Comparison of ENCODE assay signal across 8 cellular contexts in the genomic region with DNA sequence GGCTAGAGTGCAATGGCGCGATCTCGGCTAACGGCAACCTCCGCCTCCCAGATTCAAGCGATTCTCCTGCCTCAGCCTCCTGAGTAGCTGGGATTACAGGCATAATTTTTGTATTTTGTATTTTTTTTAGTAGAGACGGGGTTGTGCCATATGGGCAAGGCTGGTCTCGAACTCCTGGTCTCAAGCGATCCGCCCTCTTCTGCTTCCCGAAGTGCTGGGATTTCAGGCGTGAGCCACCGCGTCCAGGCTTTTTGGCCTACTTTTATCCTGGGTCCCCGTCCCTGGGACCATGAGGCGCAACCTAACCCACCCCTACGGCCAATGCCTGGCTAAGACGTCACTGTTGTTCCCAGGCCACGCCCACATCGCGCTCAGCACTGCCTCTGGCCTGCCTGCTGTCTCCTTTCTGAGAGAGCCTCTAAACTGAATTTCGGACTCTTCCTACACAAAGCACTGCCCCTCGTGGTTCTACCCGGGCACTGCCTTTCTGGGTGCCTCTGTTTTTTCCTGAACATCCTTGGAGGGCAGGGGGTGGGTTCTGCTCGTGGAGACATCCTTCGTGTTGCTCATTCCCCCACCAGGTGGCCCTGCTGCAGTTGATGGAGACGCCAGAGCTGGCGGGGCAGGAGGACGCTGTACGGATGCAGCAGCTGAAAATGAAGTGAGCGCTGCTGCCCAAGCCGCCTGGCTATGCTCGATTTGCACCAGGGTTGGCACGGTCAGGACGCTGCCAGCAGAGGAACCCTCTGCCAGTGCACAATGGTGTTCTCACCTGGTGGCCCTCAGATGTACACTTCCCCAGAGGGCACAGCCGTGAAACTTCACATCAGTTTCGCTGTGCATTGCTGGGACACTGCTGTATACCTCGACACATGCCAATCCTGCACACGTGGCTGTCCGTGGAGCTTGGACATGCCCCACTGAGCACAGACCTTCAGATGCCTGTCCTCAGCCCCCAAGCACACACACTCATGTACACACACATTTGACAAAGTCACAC. TPM values are rescaled to one million over a fixed set of nuclear protein-coding genes. Genes with fewer than 3 reads are reported as not detected.
DNase-seq lines count a peak whose midpoint lies in the region; ATAC-seq, FAIRE-seq and TF ChIP-seq lines count a peak whose summit lies in the region.

No MANE protein-coding gene starts in this region.

- TF ChIP-seq CTCF in GM12878 (IDR thresholded peaks at IDR 0.05 in 2 of 3, conservative IDR thresholded peaks at IDR 0.05 in 1 of 3; ENCODE audit: control insufficient read depth in 2 of 3, extremely low read depth in 1 of 3, insufficient read depth in 1 of 3, low read depth in 3 of 3, low read length in 3 of 3) (0 out of 6 replicates have a peak, but pooled peaks of 2 of the 3 experiments have one; percentile 13 to 16), keratinocyte (optimal IDR thresholded peaks at IDR 0.05 in 1 of 3, IDR thresholded peaks at IDR 0.05 in 1 of 3, conservative IDR thresholded peaks at IDR 0.05 in 1 of 3; ENCODE audit: extremely low read depth in 1 of 3, insufficient read depth in 2 of 3, low read length in 3 of 3) (peak in 2 of 3 experiments; percentile 28 to 41), transverse colon (IDR thresholded peaks at IDR 0.05) (peak in 2 of 5 experiments; percentile 13 to 18)

- ATAC-seq in GM12878, result no peak

- FAIRE-seq in GM12878 (lab: Jason Lieb, UNC) (no peak), keratinocyte (lab: Jason Lieb, UNC) (no peak), small intestine (lab: Jason Lieb, UNC) (no peak)

- H3K4me2 ChIP-seq in GM12878 (ENCODE audit: control insufficient read depth, insufficient read depth) (peak overlapping the region; percentile 98; the same call in 1 of the 2 replicates), keratinocyte (ENCODE audit: control insufficient read depth, extremely low read depth, insufficient read depth, low read depth, low read length) (peak overlapping the region; percentile 91)

- intact Hi-C loops in GM12878 (cut with micrococcal nuclease; ENCODE audit: unreplicated experiment), result loop anchor here (5.0 kb wide), 1 partner anchor 242 kb away; a partner anchor contains a TSS
- intact Hi-C loops in transverse colon (cut with DNase I; ENCODE audit: low total_unique reads), result loop anchor here (5.0 kb wide), 1 partner anchor 257 kb away; no protein-coding TSS in a partner anchor

- POLR2A ChIA-PET in GM12878 (lab: Charles Lee), result interaction anchor here (0.6 to 6.0 kb wide), 5 partner anchors 18 to 92 kb away, joined by 3 to 43 read pairs (median 27); a partner anchor contains a TSS

- peak; percentile 55 for DNase-seq in DMS 273 (lab: John Stamatoyannopoulos, UW; ENCODE audit: unreplicated experiment)
- DNase-seq in DMS 273 treated with DMSO at 0.1 percent for 48 hours (lab: John Stamatoyannopoulos, UW), result no peak
- peak; percentile 29 for DNase-seq in NCI-H226
- DNase-seq in GM12878 (ENCODE audit: low read depth, low spot score), result no peak
- no peak for DNase-seq in keratinocyte (ENCODE audit: low read depth, low spot score)
- peak; percentile 49 for DNase-seq in transverse colon
- DNase-seq in small intestine, result no peak
- no peak for DNase-seq in AG20443 (ENCODE audit: low spot score)

- H4K20me1 ChIP-seq in GM12878 (ENCODE audit: control insufficient read depth, insufficient read depth) (no peaks in the 10 kb centered on the region; the same call in 1 of the 2 replicates), keratinocyte (ENCODE audit: control insufficient read depth, extremely low read depth, insufficient read depth, low read length) (no peaks in the 10 kb centered on the region)

- dilution Hi-C loops in keratinocyte (cut with MboI; ENCODE audit: extremely low pct_ligation_motif_present, low sequenced_read_pairs), result no loop called here

- H3K9me3 ChIP-seq in GM12878 (replicated peaks; ENCODE audit: control insufficient read depth, insufficient read depth, low read length) (no peaks in the 10 kb centered on the region), keratinocyte (ENCODE audit: control insufficient read depth, low read depth, low read length) (no peaks in the 10 kb centered on the region), transverse colon (no peaks in the 10 kb centered on the region), small intestine (ENCODE audit: control insufficient read depth, low read depth) (no peaks in the 10 kb centered on the region)

- no peak overlapping the region for H3K27ac ChIP-seq in GM12878 (ENCODE audit: control insufficient read depth, insufficient read depth)
- no peak overlapping the region for H3K27ac ChIP-seq in keratinocyte (ENCODE audit: control insufficient read depth, insufficient read depth, low read length)
- H3K27ac ChIP-seq in transverse colon, result peak overlapping the region in 3 of 4 donors; percentile 94 to 98 (median 96)
- H3K27ac ChIP-seq in small intestine (ENCODE audit: low read depth in 1 of 2, low read length in 1 of 2), result no peak overlapping the region

- RAD21 ChIA-PET in GM12878 (lab: Charles Lee; ENCODE audit: unreplicated experiment), result interaction anchor here (3.3 to 4.8 kb wide), 2 partner anchors 32 to 70 kb away, joined by 25 to 35 read pairs; a partner anchor contains a TSS

- H3K9me1 ChIP-seq in keratinocyte (ENCODE audit: control insufficient read depth, extremely low read depth, insufficient read depth, low read length), result no peaks in the 10 kb centered on the region

- H3K36me3 ChIP-seq in GM12878 (ENCODE audit: control insufficient read depth in 2 of 2, insufficient read depth in 2 of 2, low read length in 1 of 2) (peaks cover 0 to 3% of the 10 kb centered on the region in 2 experiments; a peak in 1 of 4 replicates), keratinocyte (ENCODE audit: control insufficient read depth in 2 of 2, extremely low read depth in 1 of 2, insufficient read depth in 2 of 2, low read length in 2 of 2) (peaks cover 5 to 8% of the 10 kb centered on the region in 2 experiments), transverse colon (peaks cover 0 to 4% (median 0%) of the 10 kb centered on the region in 4 donors), small intestine (ENCODE audit: control insufficient read depth in 2 of 2, insufficient read depth in 2 of 2, low read length in 2 of 2) (no peaks in the 10 kb centered on the region)

- TF ChIP-seq RAD21 in GM12878 (IDR thresholded peaks at IDR 0.05; ENCODE audit: insufficient read depth, low read depth, low read length), result no peak

- SMC1A ChIA-PET in GM12878 (lab: Charles Lee; ENCODE audit: uncharacterized antibody, unreplicated experiment), result interaction anchor here (0.7 to 3.2 kb wide), 4 partner anchors 18 to 82 kb away, joined by 3 to 18 read pairs (median 4); a partner anchor contains a TSS

- H2AFZ ChIP-seq in GM12878 (ENCODE audit: control insufficient read depth, low read depth, low read length) (no peak overlapping the region), keratinocyte (ENCODE audit: control insufficient read depth, low read length) (no peak overlapping the region)

- BruUV-seq in GM12878 (replicated peaks; lab: Mats Ljungman, UMichigan), result TSS peak; percentile 82

- WGBS in GM12878 (ENCODE audit: insufficient coverage, insufficient replicate concordance, low lambda C conversion rate, missing lambda C conversion rate), result 89% methylated on average over 39 of the region's 40 CpGs
- WGBS in transverse colon (ENCODE audit: low coverage in 1 of 2), 2 donors, result 81 to 82% methylated on average over 4 to 40 of the region's 40 CpGs
- WGBS in small intestine, 3 donors, result 80 to 93% (median 89%) methylated on average over 40 of the region's 40 CpGs

- H3K4me3 ChIP-seq in GM12878, result no peak overlapping the region
- peak overlapping the region in 2 of 3 experiments; percentile 74 to 84 for H3K4me3 ChIP-seq in keratinocyte (ENCODE audit: control insufficient read depth in 2 of 3, extremely low read depth in 1 of 3, insufficient read depth in 2 of 3, low read depth in 1 of 3, low read length in 3 of 3)
- H3K4me3 ChIP-seq in transverse colon, result no peak overlapping the region
- no peak overlapping the region for H3K4me3 ChIP-seq in small intestine (ENCODE audit: low read depth in 1 of 2, low read length in 2 of 2)

- H3K4me1 ChIP-seq in GM12878 (ENCODE audit: control insufficient read depth, insufficient read depth, low read length) (peaks cover 33% of the 10 kb centered on the region), keratinocyte (ENCODE audit: control insufficient read depth, extremely low read depth, insufficient read depth, low read length) (peaks cover 13% of the 10 kb centered on the region), transverse colon (peaks cover 14 to 38% (median 27%) of the 10 kb centered on the region in 4 donors), small intestine (ENCODE audit: control insufficient read depth in 2 of 2, insufficient read depth in 1 of 2, low read depth in 1 of 2, low read length in 1 of 2) (peaks cover 3 to 11% of the 10 kb centered on the region in 2 donors)

- CTCF ChIA-PET in GM12878 (lab: Yijun Ruan, JAX), result interaction anchor here (1.2 to 6.0 kb wide), 7 partner anchors 10 to 119 kb away, joined by 3 to 64 read pairs (median 5); a partner anchor contains a TSS

- TF ChIP-seq POLR2A in GM12878 (IDR thresholded peaks at IDR 0.05; ENCODE audit: low read depth, low read length) (no peak), transverse colon (IDR thresholded peaks at IDR 0.05) (no peak)

- H3K9ac ChIP-seq in GM12878 (ENCODE audit: control insufficient read depth, insufficient read depth, low read length), result no peak overlapping the region
- peak overlapping the region; percentile 72 for H3K9ac ChIP-seq in keratinocyte (ENCODE audit: control insufficient read depth, extremely low read depth, insufficient read depth, low read length)

- no peak for TF ChIP-seq EP300 in GM12878 (IDR thresholded peaks at IDR 0.05; ENCODE audit: borderline replicate concordance in 1 of 2, control insufficient read depth in 1 of 2, low read depth in 2 of 2, low read length in 2 of 2)
- TF ChIP-seq EP300 in transverse colon (IDR thresholded peaks at IDR 0.05; ENCODE audit: low read depth), result no peak

- in situ Hi-C loops in GM12878 (cut with MboI) (no loop called here), transverse colon (cut with MboI; ENCODE audit: low pct_ligation_motif_present in 1 of 4, low pct_unique_long_range_greater_than_20kb in 1 of 4, low sequenced_read_pairs in 3 of 4) (loop anchor here (10.0 to 25.0 kb wide), 3 partner anchors 128 to 254 kb away; a partner anchor contains a TSS)

- H3K27me3 ChIP-seq in GM12878 (replicated peaks in 1 of 2; ENCODE audit: control insufficient read depth in 2 of 2, insufficient read depth in 2 of 2, low read length in 1 of 2), result peaks cover 2% of the 10 kb centered on the region in 2 experiments; a peak in 1 of 4 replicates
- no peaks in the 10 kb centered on the region for H3K27me3 ChIP-seq in keratinocyte (ENCODE audit: control insufficient read depth, extremely low read depth, insufficient read depth, low read length)
- H3K27me3 ChIP-seq in transverse colon, result peaks cover 7% of the 10 kb centered on the region
- H3K27me3 ChIP-seq in small intestine (ENCODE audit: control insufficient read depth in 2 of 2, insufficient read depth in 2 of 2, low read length in 2 of 2), result no peaks in the 10 kb centered on the region

- H3K79me2 ChIP-seq in GM12878 (ENCODE audit: control insufficient read depth, insufficient read depth, low read length) (peaks cover 4% of the 10 kb centered on the region; the same call in 1 of the 2 replicates), keratinocyte (ENCODE audit: control insufficient read depth, insufficient read depth, low read length) (peaks cover 9% of the 10 kb centered on the region)

RNA-seq across cellular contexts. Expression of a gene that starts 2.0 kb away (rescaled TPM):
- 15.2 and 18.7 TPM in 2 replicates for total RNA-seq in GM12878 (2013; cell fraction: nucleolus; rRNA removed)
- total RNA-seq in GM12878 (2014; rRNA removed) (49.7 and 57.8 TPM in 2 replicates), GM12878 (2014; rRNA removed; fragmentation: Illumina TruSeq; extraction: Trizol) (6.4 and 7.1 TPM in 2 replicates), GM12878 (2021) (58.2 and 62.7 TPM in 2 replicates), transverse colon (100 to 1,000 TPM in 2 of 4 donors, 10 to 100 TPM in 2; 75.1 to 171 (median 121) TPM)
- 15.2 TPM for polyA plus RNA-seq in GM12878 (2011; ENCODE audit: low read depth)
- polyA plus RNA-seq in GM12878 (2011; rRNA removed) (7.8 and 12.1 TPM in 2 replicates), GM12878 (2014; fragmentation: Illumina TruSeq; extraction: Trizol) (1.8 and 3.1 TPM in 2 replicates), GM12878 (2014; fragmentation: Nextera tagmentation; extraction: Ambion mirVana) (1 to 10 TPM; 1.1 to 3.3 TPM), GM12878 (2014; rRNA removed) (64.4 and 84.2 TPM in 2 replicates), GM12878 (2016; fragmentation: Nextera tagmentation; extraction: Ambion mirVana) (100 to 1,000 TPM in 1 of 2 experiments, 10 to 100 TPM in 1; 88.9 to 101 TPM), keratinocyte (29.5 to 36.9 TPM (median 31.9 TPM) in 3 replicates), small intestine (100 to 1,000 TPM in 1 of 3 donors, 10 to 100 TPM in 2; 59.9 to 102 (median 71.8) TPM)
- polyA plus RNA-seq in GM12878 (2011; cell fraction: cytosol; rRNA removed), result 23.9 and 40.8 TPM in 2 replicates
- 74.8 and 100 TPM in 2 replicates for polyA plus RNA-seq in GM12878 (2011; cell fraction: nucleus; rRNA removed)
- polyA plus RNA-seq in GM12878 (2012), result 40.7 and 41.1 TPM in 2 replicates
- polyA minus RNA-seq in GM12878 (2011; rRNA and poly(A)+ RNA removed), result 0.80 and 1.7 TPM in 2 replicates
- 3.6 and 8.6 TPM in 2 replicates for polyA minus RNA-seq in GM12878 (2011; cell fraction: cytosol; rRNA and poly(A)+ RNA removed)
- polyA minus RNA-seq in GM12878 (2011; cell fraction: nucleus; rRNA and poly(A)+ RNA removed), result 4.7 and 6.4 TPM in 2 replicates
- polyA plus RNA-seq in keratinocyte (2011; ENCODE audit: low read depth), result 10.8 TPM
- polyA plus RNA-seq in keratinocyte (2011; cell fraction: cytosol; rRNA removed), result 5.6 and 30.0 TPM in 2 replicates
- 49.9 and 53.2 TPM in 2 replicates for polyA plus RNA-seq in keratinocyte (2011; cell fraction: nucleus; rRNA removed)
- 23.0 and 72.1 TPM in 2 replicates for polyA plus RNA-seq in keratinocyte (2012; ENCODE audit: low replicate concordance)
- polyA minus RNA-seq in keratinocyte, result 1.7 to 4.6 TPM (median 2.8 TPM) in 3 replicates
- polyA minus RNA-seq in keratinocyte (2011; cell fraction: cytosol; rRNA and poly(A)+ RNA removed), result 23.8 TPM
- polyA minus RNA-seq in keratinocyte (2011; cell fraction: nucleus; rRNA and poly(A)+ RNA removed), result 5.7 and 6.3 TPM in 2 replicates

RNA-seq across cellular contexts. Expression of a gene that starts 16.0 kb away (rescaled TPM):
- not detected in 2 replicates for total RNA-seq in GM12878 (2013; cell fraction: nucleolus; rRNA removed)
- not detected in 2 replicates for total RNA-seq in GM12878 (2014; rRNA removed)
- not detected in 2 replicates for total RNA-seq in GM12878 (2014; rRNA removed; fragmentation: Illumina TruSeq; extraction: Trizol)
- total RNA-seq in GM12878 (2021), result 0.33 and 0.43 TPM in 2 replicates
- 1.8 TPM for polyA plus RNA-seq in GM12878 (2011; ENCODE audit: low read depth)
- not detected in 2 replicates for polyA plus RNA-seq in GM12878 (2011; rRNA removed)
- polyA plus RNA-seq in GM12878 (2011; cell fraction: cytosol; rRNA removed), result 0.10 and 0.27 TPM in 2 replicates
- polyA plus RNA-seq in GM12878 (2011; cell fraction: nucleus; rRNA removed), result 0.51 and 0.72 TPM in 2 replicates
- 2.3 and 3.3 TPM in 2 replicates for polyA plus RNA-seq in GM12878 (2012)
- polyA plus RNA-seq in GM12878 (2014; fragmentation: Illumina TruSeq; extraction: Trizol), result not detected in 2 replicates
- polyA plus RNA-seq in GM12878 (2014; fragmentation: Nextera tagmentation; extraction: Ambion mirVana), result under 1 TPM; 0.35 to 0.76 TPM
- polyA plus RNA-seq in GM12878 (2014; rRNA removed), result 0.10 TPM in 1 of 2 replicates, not detected in the other
- 1 to 10 TPM in 1 of 2 experiments, under 1 TPM in 1; 0.63 to 1.2 TPM for polyA plus RNA-seq in GM12878 (2016; fragmentation: Nextera tagmentation; extraction: Ambion mirVana)
- not detected in 2 replicates for polyA minus RNA-seq in GM12878 (2011; rRNA and poly(A)+ RNA removed)
- not detected in 2 replicates for polyA minus RNA-seq in GM12878 (2011; cell fraction: cytosol; rRNA and poly(A)+ RNA removed)
- polyA minus RNA-seq in GM12878 (2011; cell fraction: nucleus; rRNA and poly(A)+ RNA removed), result not detected in 2 replicates
- 0.20 to 1.5 TPM (median 0.98 TPM) in 3 replicates for polyA plus RNA-seq in keratinocyte
- polyA plus RNA-seq in keratinocyte (2011; ENCODE audit: low read depth), result 0.59 TPM
- polyA plus RNA-seq in keratinocyte (2011; cell fraction: cytosol; rRNA removed), result 0.63 and 3.2 TPM in 2 replicates
- polyA plus RNA-seq in keratinocyte (2011; cell fraction: nucleus; rRNA removed), result 4.6 and 5.5 TPM in 2 replicates
- 4.7 and 7.5 TPM in 2 replicates for polyA plus RNA-seq in keratinocyte (2012; ENCODE audit: low replicate concordance)
- 1.2 TPM in 1 of 3 replicates, not detected in the others for polyA minus RNA-seq in keratinocyte
- polyA minus RNA-seq in keratinocyte (2011; cell fraction: cytosol; rRNA and poly(A)+ RNA removed), result 9.6 TPM
- polyA minus RNA-seq in keratinocyte (2011; cell fraction: nucleus; rRNA and poly(A)+ RNA removed), result 2.4 and 2.6 TPM in 2 replicates
- 10 to 100 TPM in 1 of 4 donors, 1 to 10 TPM in 3; 1.1 to 21.0 (median 6.1) TPM for total RNA-seq in transverse colon
- 10 to 100 TPM in 1 of 3 donors, 1 to 10 TPM in 1, not detected in 1; 6.5 to 22.3 TPM for polyA plus RNA-seq in small intestine

RNA-seq across cellular contexts. Expression of a gene that starts 18.9 kb away (rescaled TPM):
- total RNA-seq in GM12878 (2013; cell fraction: nucleolus; rRNA removed), result 129 and 132 TPM in 2 replicates
- total RNA-seq in GM12878 (2014; rRNA removed) (1,493 and 1,661 TPM in 2 replicates), GM12878 (2014; rRNA removed; fragmentation: Illumina TruSeq; extraction: Trizol) (1,429 and 1,442 TPM in 2 replicates), GM12878 (2021) (1,629 and 1,678 TPM in 2 replicates), transverse colon (100 to 1,000 TPM; 421 to 735 (median 566) TPM)
- 10,819 TPM for polyA plus RNA-seq in GM12878 (2011; ENCODE audit: low read depth)
- polyA plus RNA-seq in GM12878 (2011; rRNA removed) (910 and 1,613 TPM in 2 replicates), GM12878 (2014; fragmentation: Illumina TruSeq; extraction: Trizol) (2,280 and 2,392 TPM in 2 replicates), GM12878 (2014; fragmentation: Nextera tagmentation; extraction: Ambion mirVana) (1,000 to 10,000 TPM; 2,192 to 2,288 TPM), GM12878 (2014; rRNA removed) (2,186 and 2,597 TPM in 2 replicates), GM12878 (2016; fragmentation: Nextera tagmentation; extraction: Ambion mirVana) (1,000 to 10,000 TPM; 1,131 to 1,180 TPM), keratinocyte (1,376 to 2,465 TPM (median 1,831 TPM) in 3 replicates), small intestine (1,000 to 10,000 TPM in 2 of 3 donors, 100 to 1,000 TPM in 1; 741 to 1,139 (median 1,049) TPM)
- 3,476 and 4,794 TPM in 2 replicates for polyA plus RNA-seq in GM12878 (2011; cell fraction: cytosol; rRNA removed)
- 839 and 898 TPM in 2 replicates for polyA plus RNA-seq in GM12878 (2011; cell fraction: nucleus; rRNA removed)
- polyA plus RNA-seq in GM12878 (2012), result 3,669 and 4,620 TPM in 2 replicates
- polyA minus RNA-seq in GM12878 (2011; rRNA and poly(A)+ RNA removed), result 1,757 and 2,399 TPM in 2 replicates
- polyA minus RNA-seq in GM12878 (2011; cell fraction: cytosol; rRNA and poly(A)+ RNA removed), result 394 and 436 TPM in 2 replicates
- polyA minus RNA-seq in GM12878 (2011; cell fraction: nucleus; rRNA and poly(A)+ RNA removed), result 157 and 251 TPM in 2 replicates
- 216 TPM for polyA plus RNA-seq in keratinocyte (2011; ENCODE audit: low read depth)
- 2,363 and 2,845 TPM in 2 replicates for polyA plus RNA-seq in keratinocyte (2011; cell fraction: cytosol; rRNA removed)
- 509 and 673 TPM in 2 replicates for polyA plus RNA-seq in keratinocyte (2011; cell fraction: nucleus; rRNA removed)
- polyA plus RNA-seq in keratinocyte (2012; ENCODE audit: low replicate concordance), result 2,069 and 2,114 TPM in 2 replicates
- 1,899 to 3,393 TPM (median 2,443 TPM) in 3 replicates for polyA minus RNA-seq in keratinocyte
- 1,175 TPM for polyA minus RNA-seq in keratinocyte (2011; cell fraction: cytosol; rRNA and poly(A)+ RNA removed)
- 197 and 227 TPM in 2 replicates for polyA minus RNA-seq in keratinocyte (2011; cell fraction: nucleus; rRNA and poly(A)+ RNA removed)

RNA-seq across cellular contexts. Expression of a gene that starts 22.1 kb away (rescaled TPM):
- total RNA-seq in GM12878 (2013; cell fraction: nucleolus; rRNA removed), result not detected in 2 replicates
- total RNA-seq in GM12878 (2014; rRNA removed) (0.06 TPM in 1 of 2 replicates, not detected in the other), GM12878 (2014; rRNA removed; fragmentation: Illumina TruSeq; extraction: Trizol) (not detected in 2 replicates), GM12878 (2021) (not detected in 2 replicates), transverse colon (10 to 100 TPM in 2 of 4 donors, under 1 TPM in 2; 0.48 to 21.7 (median 8.6) TPM)
- polyA plus RNA-seq in GM12878 (2011; ENCODE audit: low read depth), result not detected
- polyA plus RNA-seq in GM12878 (2011; rRNA removed) (not detected in 2 replicates), GM12878 (2014; fragmentation: Illumina TruSeq; extraction: Trizol) (not detected in 2 replicates), GM12878 (2014; fragmentation: Nextera tagmentation; extraction: Ambion mirVana) (not detected), GM12878 (2014; rRNA removed) (not detected in 2 replicates), GM12878 (2016; fragmentation: Nextera tagmentation; extraction: Ambion mirVana) (not detected), keratinocyte (0.06 to 0.19 TPM in 2 of 3 replicates, not detected in the other), small intestine (1 to 10 TPM in 2 of 3 donors, not detected in 1; 1.6 to 8.5 TPM)
- polyA plus RNA-seq in GM12878 (2011; cell fraction: cytosol; rRNA removed), result not detected in 2 replicates
- polyA plus RNA-seq in GM12878 (2011; cell fraction: nucleus; rRNA removed), result 0.15 and 0.27 TPM in 2 replicates
- 0.09 TPM in 1 of 2 replicates, not detected in the other for polyA plus RNA-seq in GM12878 (2012)
- not detected in 2 replicates for polyA minus RNA-seq in GM12878 (2011; rRNA and poly(A)+ RNA removed)
- not detected in 2 replicates for polyA minus RNA-seq in GM12878 (2011; cell fraction: cytosol; rRNA and poly(A)+ RNA removed)
- polyA minus RNA-seq in GM12878 (2011; cell fraction: nucleus; rRNA and poly(A)+ RNA removed), result not detected in 2 replicates
- 0.22 TPM for polyA plus RNA-seq in keratinocyte (2011; ENCODE audit: low read depth)
- not detected in 2 replicates for polyA plus RNA-seq in keratinocyte (2011; cell fraction: cytosol; rRNA removed)
- polyA plus RNA-seq in keratinocyte (2011; cell fraction: nucleus; rRNA removed), result 0.25 and 0.57 TPM in 2 replicates
- 0.28 and 0.41 TPM in 2 replicates for polyA plus RNA-seq in keratinocyte (2012; ENCODE audit: low replicate concordance)
- polyA minus RNA-seq in keratinocyte, result not detected in 3 replicates
- polyA minus RNA-seq in keratinocyte (2011; cell fraction: cytosol; rRNA and poly(A)+ RNA removed), result not detected
- polyA minus RNA-seq in keratinocyte (2011; cell fraction: nucleus; rRNA and poly(A)+ RNA removed), result not detected in 2 replicates

RNA-seq across cellular contexts. Expression of a gene that starts 32.9 kb away (rescaled TPM):
- total RNA-seq in GM12878 (2013; cell fraction: nucleolus; rRNA removed), result 63.6 and 63.9 TPM in 2 replicates
- total RNA-seq in GM12878 (2014; rRNA removed), result 116 and 128 TPM in 2 replicates
- 75.5 and 82.0 TPM in 2 replicates for total RNA-seq in GM12878 (2014; rRNA removed; fragmentation: Illumina TruSeq; extraction: Trizol)
- total RNA-seq in GM12878 (2021), result 109 and 111 TPM in 2 replicates
- polyA plus RNA-seq in GM12878 (2011; ENCODE audit: low read depth), result 63.3 TPM
- polyA plus RNA-seq in GM12878 (2011; rRNA removed), result 67.3 and 130 TPM in 2 replicates
- 191 and 223 TPM in 2 replicates for polyA plus RNA-seq in GM12878 (2011; cell fraction: cytosol; rRNA removed)
- 161 and 189 TPM in 2 replicates for polyA plus RNA-seq in GM12878 (2011; cell fraction: nucleus; rRNA removed)
- 111 and 123 TPM in 2 replicates for polyA plus RNA-seq in GM12878 (2012)
- polyA plus RNA-seq in GM12878 (2014; fragmentation: Illumina TruSeq; extraction: Trizol), result 91.4 and 151 TPM in 2 replicates
- polyA plus RNA-seq in GM12878 (2014; fragmentation: Nextera tagmentation; extraction: Ambion mirVana), result 10 to 100 TPM; 27.5 to 44.9 TPM
- 193 and 209 TPM in 2 replicates for polyA plus RNA-seq in GM12878 (2014; rRNA removed)
- polyA plus RNA-seq in GM12878 (2016; fragmentation: Nextera tagmentation; extraction: Ambion mirVana), result 100 to 1,000 TPM; 182 to 191 TPM
- polyA minus RNA-seq in GM12878 (2011; rRNA and poly(A)+ RNA removed), result 68.5 and 130 TPM in 2 replicates
- 52.8 and 63.2 TPM in 2 replicates for polyA minus RNA-seq in GM12878 (2011; cell fraction: cytosol; rRNA and poly(A)+ RNA removed)
- polyA minus RNA-seq in GM12878 (2011; cell fraction: nucleus; rRNA and poly(A)+ RNA removed), result 18.9 and 32.5 TPM in 2 replicates
- 94.6 to 129 TPM (median 119 TPM) in 3 replicates for polyA plus RNA-seq in keratinocyte
- polyA plus RNA-seq in keratinocyte (2011; ENCODE audit: low read depth), result 40.3 TPM
- 110 and 173 TPM in 2 replicates for polyA plus RNA-seq in keratinocyte (2011; cell fraction: cytosol; rRNA removed)
- 65.5 and 87.8 TPM in 2 replicates for polyA plus RNA-seq in keratinocyte (2011; cell fraction: nucleus; rRNA removed)
- 62.9 and 123 TPM in 2 replicates for polyA plus RNA-seq in keratinocyte (2012; ENCODE audit: low replicate concordance)
- polyA minus RNA-seq in keratinocyte, result 99.7 to 166 TPM (median 102 TPM) in 3 replicates
- 137 TPM for polyA minus RNA-seq in keratinocyte (2011; cell fraction: cytosol; rRNA and poly(A)+ RNA removed)
- polyA minus RNA-seq in keratinocyte (2011; cell fraction: nucleus; rRNA and poly(A)+ RNA removed), result 18.9 and 20.4 TPM in 2 replicates
- 100 to 1,000 TPM in 2 of 4 donors, 10 to 100 TPM in 2; 62.1 to 195 (median 98.0) TPM for total RNA-seq in transverse colon
- polyA plus RNA-seq in small intestine, result 10 to 100 TPM; 72.3 to 81.3 (median 78.1) TPM

Comparison
In these comparisons a context has a peak if more than half of its experiments do, and no peak if none do; other contexts are left out.
1. DNase-seq: peak in DMS 273 (single experiment), NCI-H226 (single experiment) and transverse colon (single experiment); none in DMS 273 treated with DMSO at 0.1 percent for 48 hours (single experiment), GM12878 (single experiment), keratinocyte (single experiment), small intestine (single experiment) and AG20443 (single experiment).
2. H3K27ac ChIP-seq: peak in transverse colon (3 of 4); none in GM12878 (single experiment), keratinocyte (single experiment) and small intestine (0 of 2).
3. H3K4me3 ChIP-seq: peak in keratinocyte (2 of 3); none in GM12878 (single experiment), transverse colon (0 of 4) and small intestine (0 of 2).